In genomic region chr20:10672579-10673127, GRCh38 we compare ENCODE assay signal across 1 cellular context.
A peak's percentile ranks its signal among the peaks of the same experiment; 100 is the strongest.
TF ChIP-seq lines count a peak whose summit lies in the region.

No MANE protein-coding gene starts in this region.

TF ChIP-seq in HepG2, 621 proteins besides CTCF, POLR2A, EP300 and RAD21 (continued from another document and continues in another):
- TF ChIP-seq BCLAF1 (IDR thresholded peaks at IDR 0.05) (no peak), U2AF1 (optimal IDR thresholded peaks at IDR 0.05; ENCODE audit: low read depth, low read length) (peak; percentile 29), ZNF30 (CRISPR knock-in tag; IDR thresholded peaks at IDR 0.05) (no peak), AKAP8 (CRISPR knock-in tag; IDR thresholded peaks at IDR 0.05) (peak; percentile 67; the same call in 1 of the 2 replicates), ATF2 (CRISPR knock-in tag; IDR thresholded peaks at IDR 0.05) (no peak), ZBTB10 (CRISPR knock-in tag; IDR thresholded peaks at IDR 0.05; ENCODE audit: borderline replicate concordance) (no peak), MED1 (CRISPR knock-in tag; IDR thresholded peaks at IDR 0.05) (peak; percentile 19; the same call in 1 of the 2 replicates), FOXO1 (CRISPR knock-in tag; IDR thresholded peaks at IDR 0.05) (peak; percentile 85), RNF219 (CRISPR knock-in tag; IDR thresholded peaks at IDR 0.05) (0 out of 2 replicates have a peak, but pooled peaks have one; percentile 33), ZNF766 (CRISPR knock-in tag; IDR thresholded peaks at IDR 0.05; ENCODE audit: borderline replicate concordance) (no peak), ZNF441 (CRISPR knock-in tag; IDR thresholded peaks at IDR 0.05; ENCODE audit: borderline replicate concordance) (no peak), UBTF (CRISPR knock-in tag; IDR thresholded peaks at IDR 0.05) (peak; percentile 85), KDM4B (CRISPR knock-in tag; IDR thresholded peaks at IDR 0.05) (peak; percentile 47; the same call in 1 of the 2 replicates), GTF3A (CRISPR knock-in tag; conservative IDR thresholded peaks at IDR 0.05) (0 out of 2 replicates have a peak, but pooled peaks have one; percentile 68), ZNF383 (CRISPR knock-in tag; IDR thresholded peaks at IDR 0.05; ENCODE audit: borderline replicate concordance) (0 out of 2 replicates have a peak, but pooled peaks have one; percentile 49), TCF7 (IDR thresholded peaks at IDR 0.05; ENCODE audit: low read depth) (no peak; the same call in 1 of the 2 replicates), ZNF33A (CRISPR knock-in tag; IDR thresholded peaks at IDR 0.05; ENCODE audit: borderline replicate concordance) (peak; percentile 67; the same call in 1 of the 2 replicates), RFX1 (IDR thresholded peaks at IDR 0.05) (no peak), MTA1 (CRISPR knock-in tag; IDR thresholded peaks at IDR 0.05; ENCODE audit: borderline replicate concordance) (no peak; the same call in 1 of the 2 replicates), ZNF589 (CRISPR knock-in tag; conservative IDR thresholded peaks at IDR 0.05) (peak; percentile 47; the same call in 1 of the 2 replicates), GATAD2A (CRISPR knock-in tag; IDR thresholded peaks at IDR 0.05) (no peak; the same call in 1 of the 2 replicates), KLF12 (CRISPR knock-in tag; IDR thresholded peaks at IDR 0.05; ENCODE audit: borderline replicate concordance) (no peak), MEF2D (CRISPR knock-in tag; IDR thresholded peaks at IDR 0.05) (peak; percentile 50; the same call in 1 of the 2 replicates), RAD51 (IDR thresholded peaks at IDR 0.05; ENCODE audit: borderline replicate concordance) (no peak), RARA (CRISPR knock-in tag; IDR thresholded peaks at IDR 0.05) (0 out of 2 replicates have a peak, but pooled peaks have one; percentile 16), DNMT1 (CRISPR knock-in tag; IDR thresholded peaks at IDR 0.05) (peak; percentile 73; the same call in 1 of the 2 replicates), ZNF607 (CRISPR knock-in tag; IDR thresholded peaks at IDR 0.05; ENCODE audit: borderline replicate concordance) (no peak; the same call in 1 of the 2 replicates), NFE2 (CRISPR knock-in tag; IDR thresholded peaks at IDR 0.05) (no peak), ZNF83 (CRISPR knock-in tag; IDR thresholded peaks at IDR 0.05; ENCODE audit: borderline replicate concordance) (no peak), CREM (IDR thresholded peaks at IDR 0.05) (no peak), CREM (CRISPR knock-in tag; IDR thresholded peaks at IDR 0.05) (no peak), ZBTB7B (CRISPR knock-in tag; IDR thresholded peaks at IDR 0.05) (0 out of 2 replicates have a peak, but pooled peaks have one; percentile 47), ZFP36L1 (CRISPR knock-in tag; IDR thresholded peaks at IDR 0.05) (no peak), RXRA (CRISPR knock-in tag; IDR thresholded peaks at IDR 0.05) (peak; percentile 60; the same call in 1 of the 2 replicates), ZNF703 (CRISPR knock-in tag; IDR thresholded peaks at IDR 0.05; ENCODE audit: borderline replicate concordance) (no peak), RXRB (CRISPR knock-in tag; IDR thresholded peaks at IDR 0.05; ENCODE audit: borderline replicate concordance) (no peak; the same call in 1 of the 2 replicates), ZNF512B (CRISPR knock-in tag; IDR thresholded peaks at IDR 0.05; ENCODE audit: borderline replicate concordance) (peak; percentile 85; the same call in 1 of the 2 replicates), ZC3H13 (CRISPR knock-in tag; IDR thresholded peaks at IDR 0.05) (peak; percentile 60; the same call in 1 of the 2 replicates), TFAP4 (IDR thresholded peaks at IDR 0.05; ENCODE audit: borderline replicate concordance, low read depth) (no peak), ZNF724P (CRISPR knock-in tag; IDR thresholded peaks at IDR 0.05; ENCODE audit: borderline replicate concordance) (no peak; the same call in 1 of the 2 replicates), ZSCAN12 (CRISPR knock-in tag; IDR thresholded peaks at IDR 0.05) (no peak), XRCC5 (optimal IDR thresholded peaks at IDR 0.05; ENCODE audit: low read length) (peak; percentile 26), MTF1 (CRISPR knock-in tag; IDR thresholded peaks at IDR 0.05) (peak; percentile 71), FOXO4 (CRISPR knock-in tag; conservative IDR thresholded peaks at IDR 0.05) (no peak), ZFP37 (CRISPR knock-in tag; IDR thresholded peaks at IDR 0.05; ENCODE audit: borderline replicate concordance) (0 out of 2 replicates have a peak, but pooled peaks have one; percentile 41)
